1 cellular context compared by ENCODE assay signal in the genomic region with DNA sequence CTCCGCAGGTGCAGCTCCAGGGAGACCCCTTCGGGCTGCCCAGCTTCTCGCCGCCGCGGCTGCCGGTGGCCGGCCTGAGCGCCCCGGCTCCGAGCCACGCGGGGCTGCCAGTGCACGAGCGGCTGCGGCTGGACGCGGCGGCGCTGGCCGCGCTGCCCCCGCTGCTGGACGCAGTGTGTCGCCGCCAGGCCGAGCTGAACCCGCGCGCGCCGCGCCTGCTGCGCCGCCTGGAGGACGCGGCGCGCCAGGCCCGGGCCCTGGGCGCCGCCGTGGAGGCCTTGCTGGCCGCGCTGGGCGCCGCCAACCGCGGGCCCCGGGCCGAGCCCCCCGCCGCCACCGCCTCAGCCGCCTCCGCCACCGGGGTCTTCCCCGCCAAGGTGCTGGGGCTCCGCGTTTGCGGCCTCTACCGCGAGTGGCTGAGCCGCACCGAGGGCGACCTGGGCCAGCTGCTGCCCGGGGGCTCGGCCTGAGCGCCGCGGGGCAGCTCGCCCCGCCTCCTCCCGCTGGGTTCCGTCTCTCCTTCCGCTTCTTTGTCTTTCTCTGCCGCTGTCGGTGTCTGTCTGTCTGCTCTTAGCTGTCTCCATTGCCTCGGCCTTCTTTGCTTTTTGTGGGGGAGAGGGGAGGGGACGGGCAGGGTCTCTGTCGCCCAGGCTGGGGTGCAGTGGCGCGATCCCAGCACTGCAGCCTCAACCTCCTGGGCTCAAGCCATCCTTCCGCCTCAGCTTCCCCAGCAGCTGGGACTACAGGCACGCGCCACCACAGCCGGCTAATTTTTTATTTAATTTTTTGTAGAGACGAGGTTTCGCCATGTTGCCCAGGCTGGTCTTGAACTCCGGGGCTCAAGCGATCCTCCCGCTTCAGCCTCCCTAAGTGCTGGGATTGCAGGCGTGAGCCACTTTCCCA.
TF ChIP-seq lines count a peak whose summit lies in the region.

No MANE protein-coding gene starts in this region.

TF ChIP-seq in A549, 52 proteins besides CTCF, POLR2A, EP300 and RAD21:
- TF ChIP-seq JUN (IDR thresholded peaks at IDR 0.05) (peak; percentile 37 to 82; a peak in 2 of 5 replicates), ESRRA (IDR thresholded peaks at IDR 0.05; ENCODE audit: borderline replicate concordance, low read length) (no peak), SMC3 (IDR thresholded peaks at IDR 0.05) (peak; percentile 53), MYC (IDR thresholded peaks at IDR 0.05; ENCODE audit: borderline replicate concordance, low read length) (0 out of 2 replicates have a peak, but pooled peaks have one; percentile 25), RFX5 (IDR thresholded peaks at IDR 0.05) (no peak), TP53 (CRISPR knock-in tag; IDR thresholded peaks at IDR 0.05) (no peak), ZSCAN20 (CRISPR knock-in tag; IDR thresholded peaks at IDR 0.05) (no peak), PHF8 (IDR thresholded peaks at IDR 0.05; ENCODE audit: borderline replicate concordance, low read depth) (peak; percentile 50; the same call in 1 of the 2 replicates)
TF ChIP-seq in A549: peak in this region for 4.
